8 cellular contexts compared by ENCODE assay signal in the genomic region with DNA sequence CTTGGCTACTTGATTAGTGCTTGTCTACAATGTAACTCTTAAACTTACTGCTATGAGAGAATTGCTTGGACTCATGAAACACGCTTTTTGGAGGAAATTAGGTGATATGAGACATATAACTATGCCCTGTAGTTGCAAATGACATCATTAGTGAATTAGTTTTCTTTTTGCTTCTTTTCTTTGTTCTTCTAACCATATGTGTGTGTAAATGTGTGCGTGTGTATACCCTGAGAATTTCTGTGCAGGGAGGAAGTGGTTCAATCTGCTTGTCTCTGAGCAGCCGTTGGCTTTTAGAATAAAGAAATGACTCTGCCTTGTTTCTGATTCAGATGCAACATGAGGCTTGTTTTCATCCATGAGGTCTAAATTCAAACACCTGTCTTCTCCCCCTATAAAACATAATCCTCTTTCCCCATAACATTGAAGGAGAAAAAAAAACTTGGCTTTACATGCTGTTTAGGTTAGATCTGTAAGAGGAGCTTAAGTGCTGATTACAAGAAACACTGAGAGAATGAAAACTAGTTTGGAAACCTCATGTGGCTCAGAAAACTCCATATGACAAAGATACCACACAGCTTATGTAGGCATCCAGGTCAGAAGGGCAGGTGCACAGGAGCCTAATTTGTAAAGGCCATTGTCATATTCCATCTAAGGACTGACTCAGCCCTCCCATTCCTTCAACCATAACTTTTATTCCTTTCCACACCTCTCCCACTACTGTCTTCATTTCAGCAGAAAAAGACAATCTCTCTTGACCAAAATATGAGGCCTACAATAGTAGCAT. TPM values are rescaled to one million over a fixed set of nuclear protein-coding genes. Genes with fewer than 3 reads are reported as not detected.
DNase-seq lines count a peak whose midpoint lies in the region; ATAC-seq, FAIRE-seq and TF ChIP-seq lines count a peak whose summit lies in the region.

No MANE protein-coding gene starts in this region.

- POLR2A ChIA-PET in GM12878 (lab: Charles Lee) = interaction anchor here (0.5 to 3.9 kb wide), 10 partner anchors 16 to 243 kb away, joined by 3 to 75 read pairs (median 3); partner anchors contain the start of gene BLM

- H3K9me2 ChIP-seq in GM23338 (ENCODE audit: insufficient read depth) = no peaks in the 10 kb centered on the region; the same call in 1 of the 2 replicates

- ATAC-seq in GM18502 (IDR thresholded peaks at IDR 0.05; ENCODE audit: poor library complexity, unreplicated experiment) = peak; percentile 87
- peak; percentile 86 for ATAC-seq in GM21447 (IDR thresholded peaks at IDR 0.05; ENCODE audit: unreplicated experiment)
- peak; percentile 76 for ATAC-seq in HG03558 (IDR thresholded peaks at IDR 0.05; ENCODE audit: extremely low read depth, unreplicated experiment)
- ATAC-seq in GM12878 = peak; percentile 85
- no peak for ATAC-seq in GM23338

- CTCF ChIA-PET in GM12878 (lab: Yijun Ruan, JAX) = interaction anchor here (0.8 to 3.2 kb wide), 9 partner anchors 8 to 246 kb away, joined by 3 to 32 read pairs (median 5); partner anchors contain the start of gene HDDC3

- H3K27me3 ChIP-seq in GM12878 (replicated peaks in 1 of 2; ENCODE audit: control insufficient read depth in 2 of 2, insufficient read depth in 2 of 2, low read length in 1 of 2) = no peaks in the 10 kb centered on the region
- H3K27me3 ChIP-seq in left ventricle myocardium inferior (ENCODE audit: low read depth) = no peaks in the 10 kb centered on the region
- H3K27me3 ChIP-seq in GM23338 (ENCODE audit: insufficient read depth) = no peaks in the 10 kb centered on the region

- SMC1A ChIA-PET in GM12878 (lab: Charles Lee; ENCODE audit: uncharacterized antibody, unreplicated experiment) = interaction anchor here (0.6 to 6.9 kb wide), 12 partner anchors 8 to 411 kb away, joined by 3 to 112 read pairs (median 4); partner anchors contain the start of gene BLM

- peaks cover 2% of the 10 kb centered on the region; the same call in 1 of the 3 replicates for H3K36me3 Mint-ChIP-seq in GM23338 (ENCODE audit: low read depth)

- H3K4me1 Mint-ChIP-seq in GM23338 = peaks cover 5% of the 10 kb centered on the region; the same call in 2 of the 3 replicates

- no peaks in the 10 kb centered on the region for H3F3A ChIP-seq in GM23338 (replicated peaks; ENCODE audit: low read depth)

- H4K20me1 ChIP-seq in GM12878 (ENCODE audit: control insufficient read depth, insufficient read depth) (no peaks in the 10 kb centered on the region), GM23338 (replicated peaks; ENCODE audit: insufficient read depth) (no peaks in the 10 kb centered on the region)

- H3K27ac Mint-ChIP-seq in GM23338 = no peak overlapping the region

- TF ChIP-seq POLR2A in GM12878 (IDR thresholded peaks at IDR 0.05; ENCODE audit: low read depth, low read length) = no peak

- DNase-seq in GM12878 (ENCODE audit: low read depth, low spot score) (peak; percentile 92), DMS 273 treated with DMSO at 0.1 percent for 48 hours (lab: John Stamatoyannopoulos, UW) (no peak), left ventricle myocardium inferior (no peak), GM23338 (ENCODE audit: low spot score) (no peak)
- DNase-seq in activated CD8-positive, alpha-beta memory T cell treated with anti-CD3 and anti-CD28 coated beads, Interleukin-2, amount 50 U/mL, for 4 hours = no peak

- H3K4me1 ChIP-seq in GM12878 (ENCODE audit: control insufficient read depth, insufficient read depth, low read length) (peaks cover 53% of the 10 kb centered on the region), left ventricle myocardium inferior (no peaks in the 10 kb centered on the region), GM23338 (ENCODE audit: insufficient read depth) (no peaks in the 10 kb centered on the region)

- peaks cover 9% of the 10 kb centered on the region for H3K27me3 Mint-ChIP-seq in GM23338 (ENCODE audit: insufficient read depth, low read depth, poor library complexity)

- WGBS in GM12878 (ENCODE audit: insufficient coverage, insufficient replicate concordance, low lambda C conversion rate, missing lambda C conversion rate) = 1% methylated on average over 3 of the region's 3 CpGs

- H3K79me2 ChIP-seq in GM12878 (ENCODE audit: control insufficient read depth, insufficient read depth, low read length) (no peaks in the 10 kb centered on the region), GM23338 (replicated peaks; ENCODE audit: insufficient read depth) (no peaks in the 10 kb centered on the region)

- intact Hi-C loops in GM12878 (cut with micrococcal nuclease; ENCODE audit: unreplicated experiment) (loop anchor here (1.0 kb wide), 2 partner anchors 21 to 26 kb away; no protein-coding TSS in a partner anchor), left ventricle myocardium inferior (cut with micrococcal nuclease) (no loop called here)

- TF ChIP-seq CTCF in GM12878 (IDR thresholded peaks at IDR 0.05 in 2 of 3, conservative IDR thresholded peaks at IDR 0.05 in 1 of 3; ENCODE audit: control insufficient read depth in 2 of 3, extremely low read depth in 1 of 3, insufficient read depth in 1 of 3, low read depth in 3 of 3, low read length in 3 of 3) = no peak
- no peak for TF ChIP-seq CTCF in left ventricle myocardium inferior (IDR thresholded peaks at IDR 0.05; ENCODE audit: borderline replicate concordance)
- no peak for TF ChIP-seq CTCF in GM23338 (conservative IDR thresholded peaks at IDR 0.05; ENCODE audit: low read depth in 2 of 2)

- H3K9me3 ChIP-seq in GM12878 (replicated peaks; ENCODE audit: control insufficient read depth, insufficient read depth, low read length) (no peaks in the 10 kb centered on the region; the same call in 2 of the 3 replicates), left ventricle myocardium inferior (replicated peaks) (peaks cover 12% of the 10 kb centered on the region)

- no peaks in the 10 kb centered on the region for H3K36me3 ChIP-seq in GM12878 (ENCODE audit: control insufficient read depth in 2 of 2, insufficient read depth in 2 of 2, low read length in 1 of 2)
- H3K36me3 ChIP-seq in left ventricle myocardium inferior = no peaks in the 10 kb centered on the region
- H3K36me3 ChIP-seq in GM23338 (ENCODE audit: insufficient read depth) = no peaks in the 10 kb centered on the region; the same call in 1 of the 2 replicates

- H3K27ac ChIP-seq in GM12878 (ENCODE audit: control insufficient read depth, insufficient read depth) (peak overlapping the region; percentile 99), left ventricle myocardium inferior (replicated peaks) (no peak overlapping the region), GM23338 (ENCODE audit: low read depth) (no peak overlapping the region)

- H2AFZ ChIP-seq in GM12878 (ENCODE audit: control insufficient read depth, low read depth, low read length) (peak overlapping the region; percentile 33; the same call in 1 of the 2 replicates), GM23338 (no peak overlapping the region)

- H3K4me2 ChIP-seq in GM12878 (ENCODE audit: control insufficient read depth, insufficient read depth) (peak overlapping the region; percentile 72), GM23338 (no peak overlapping the region)

- BruUV-seq in GM12878 (replicated peaks; lab: Mats Ljungman, UMichigan) = TSS peak; percentile 95

- FAIRE-seq in GM12878 (lab: Jason Lieb, UNC) = peak; percentile 92

- H3K4me3 Mint-ChIP-seq in GM23338 = no peak overlapping the region

- RAD21 ChIA-PET in GM12878 (lab: Charles Lee; ENCODE audit: unreplicated experiment) = interaction anchor here (0.5 to 4.2 kb wide), 17 partner anchors 21 to 299 kb away, joined by 3 to 52 read pairs (median 4); partner anchors contain the start of genes BLM, IQGAP1 and UNC45A

- in situ Hi-C loops in GM12878 (cut with MboI) = no loop called here

- TF ChIP-seq EP300 in GM12878 (IDR thresholded peaks at IDR 0.05; ENCODE audit: borderline replicate concordance in 1 of 2, control insufficient read depth in 1 of 2, low read depth in 2 of 2, low read length in 2 of 2) = peak; percentile 91 to 93

- no peak; the same call in 1 of the 2 replicates for TF ChIP-seq RAD21 in GM12878 (IDR thresholded peaks at IDR 0.05; ENCODE audit: insufficient read depth, low read depth, low read length)

- peaks cover 3% of the 10 kb centered on the region; the same call in 1 of the 3 replicates for H3K9me3 Mint-ChIP-seq in GM23338

- H3K9ac ChIP-seq in GM12878 (ENCODE audit: control insufficient read depth, insufficient read depth, low read length) = peak overlapping the region; percentile 81

- no peak overlapping the region for H3K4me3 ChIP-seq in GM12878
- H3K4me3 ChIP-seq in left ventricle myocardium inferior = no peak overlapping the region
- no peak overlapping the region for H3K4me3 ChIP-seq in GM23338

TF ChIP-seq in GM12878, 131 proteins besides CTCF, POLR2A, EP300 and RAD21 (continues in another document):
- TF ChIP-seq HDAC6 (IDR thresholded peaks at IDR 0.05; ENCODE audit: unreplicated experiment) (no peak), SPI1 (IDR thresholded peaks at IDR 0.05; ENCODE audit: borderline replicate concordance, insufficient read depth, low read depth, low read length) (peak; percentile 96), TCF12 (IDR thresholded peaks at IDR 0.05; ENCODE audit: low read depth, low read length) (peak; percentile 91)

TF ChIP-seq in GM23338, 12 proteins besides CTCF, POLR2A, EP300 and RAD21 (continues in another document):
- TF ChIP-seq POLR2AphosphoS5 (IDR thresholded peaks at IDR 0.05; ENCODE audit: low read depth) = no peak
- no peak for TF ChIP-seq EZH2 (IDR thresholded peaks at IDR 0.05; ENCODE audit: low read depth, unreplicated experiment)

RNA-seq across cellular contexts. Expression of gene BLM, which starts 30.5 kb away (rescaled TPM):
- 46.6 and 51.1 TPM in 2 replicates for total RNA-seq in GM12878 (2013; cell fraction: nucleolus; rRNA removed)
- total RNA-seq in GM12878 (2014; rRNA removed) (47.8 and 65.9 TPM in 2 replicates), GM12878 (2014; rRNA removed; fragmentation: Illumina TruSeq; extraction: Trizol) (68.4 and 71.7 TPM in 2 replicates), GM12878 (2021) (48.1 and 48.2 TPM in 2 replicates), left ventricle myocardium inferior (26.2 TPM)
- 14.3 TPM for polyA plus RNA-seq in GM12878 (2011; ENCODE audit: low read depth)
- polyA plus RNA-seq in GM12878 (2011; rRNA removed) (23.0 and 34.7 TPM in 2 replicates), GM12878 (2014; fragmentation: Illumina TruSeq; extraction: Trizol) (49.3 and 62.5 TPM in 2 replicates), GM12878 (2014; fragmentation: Nextera tagmentation; extraction: Ambion mirVana) (10 to 100 TPM; 25.3 to 28.2 TPM), GM12878 (2014; rRNA removed) (34.6 and 42.3 TPM in 2 replicates), GM12878 (2016; fragmentation: Nextera tagmentation; extraction: Ambion mirVana) (10 to 100 TPM; 41.9 to 45.5 TPM), GM23338 (2016; fragmentation: Nextera tagmentation; extraction: Ambion mirVana) (43.3 and 43.9 TPM in 2 replicates)
- polyA plus RNA-seq in GM12878 (2011; cell fraction: cytosol; rRNA removed) = 13.1 and 15.1 TPM in 2 replicates
- 22.6 and 29.1 TPM in 2 replicates for polyA plus RNA-seq in GM12878 (2011; cell fraction: nucleus; rRNA removed)
- polyA plus RNA-seq in GM12878 (2012) = 28.7 and 29.9 TPM in 2 replicates
- 42.4 and 53.2 TPM in 2 replicates for polyA minus RNA-seq in GM12878 (2011; rRNA and poly(A)+ RNA removed)
- 6.0 and 13.4 TPM in 2 replicates for polyA minus RNA-seq in GM12878 (2011; cell fraction: cytosol; rRNA and poly(A)+ RNA removed)
- 8.2 and 12.5 TPM in 2 replicates for polyA minus RNA-seq in GM12878 (2011; cell fraction: nucleus; rRNA and poly(A)+ RNA removed)
- total RNA-seq in GM23338 (2014; rRNA removed; shearing (Covaris generic)) = 43.1 and 46.0 TPM in 2 replicates
